ENCODE assay signal across 22 cellular contexts in genomic region chr5:94217745-94218144, GRCh38.
"Had no signal": no experiment of that assay in that cellular context is flagged by ENCODE, and none has a peak within 500 bp of the region (broad histone marks: within the 10 kb centered on the region; RNA-seq: fewer than 3 reads in every experiment).

No MANE protein-coding gene starts in this region.

- H3K27ac Mint-ChIP-seq: activated CD8-positive, alpha-beta T cell treated with anti-CD3 and anti-CD28 coated beads, Interleukin-2, amount 10 ng/mL, durations not matched to agents 7 days and 5 days; activated naive CD4-positive, alpha-beta T cell treated with anti-CD3 and anti-CD28 coated beads, Interleukin-2, amount 10 ng/mL, durations not matched to agents 7 days and 5 days; activated T-cell treated with anti-CD3 and anti-CD28 coated beads, Interleukin-2, amount 50 U/mL, for 24 hours; endodermal cell had no signal

- H3K27ac ChIP-seq: cardiac muscle cell, epithelial cell of prostate, lower lobe of right lung, tibial nerve, vagina had no signal

- H3K9me3 Mint-ChIP-seq: activated naive CD4-positive, alpha-beta T cell treated with anti-CD3 and anti-CD28 coated beads, Interleukin-2, amount 10 ng/mL, durations not matched to agents 7 days and 5 days; activated T-cell treated with anti-CD3 and anti-CD28 coated beads, Interleukin-2, amount 50 U/mL, for 24 hours; endodermal cell had no signal

- H3K4me1 ChIP-seq: lower lobe of right lung, tibial nerve, vagina had no signal

- H3K36me3 Mint-ChIP-seq: activated naive CD4-positive, alpha-beta T cell treated with anti-CD3 and anti-CD28 coated beads, Interleukin-2, amount 10 ng/mL, durations not matched to agents 7 days and 5 days had no signal

- H3K4me3 Mint-ChIP-seq: activated CD8-positive, alpha-beta T cell treated with anti-CD3 and anti-CD28 coated beads, Interleukin-2, amount 10 ng/mL, durations not matched to agents 7 days and 5 days; activated naive CD4-positive, alpha-beta T cell treated with anti-CD3 and anti-CD28 coated beads, Interleukin-2, amount 10 ng/mL, durations not matched to agents 7 days and 5 days; activated T-cell treated with anti-CD3 and anti-CD28 coated beads, Interleukin-2, amount 50 U/mL, for 24 hours; endodermal cell had no signal

- H3K9me3 ChIP-seq: lower lobe of right lung, tibial nerve, vagina had no signal

- H3K4me3 ChIP-seq: cardiac muscle cell, lower lobe of right lung, tibial nerve, vagina had no signal

- FAIRE-seq: colon, islet of Langerhans had no signal

- DNase-seq: activated CD4-positive, alpha-beta T cell treated with anti-CD3 and anti-CD28 coated beads for 48 hours; activated CD4-positive, CD25-positive, alpha-beta regulatory T cell; activated CD8-positive, alpha-beta T cell treated with anti-CD3 and anti-CD28 coated beads, Interleukin-2, amount 10 ng/mL, durations not matched to agents 7 days and 5 days; activated effector memory CD4-positive, alpha-beta T cell treated with Interleukin-2 at 50 U/mL for 16 hours; activated naive CD4-positive, alpha-beta T cell treated with anti-CD3 and anti-CD28 coated beads, Interleukin-2, amount 10 ng/mL, durations not matched to agents 7 days and 5 days; activated T-cell treated with anti-CD3 and anti-CD28 coated beads, Interleukin-2, amount 50 U/mL, for 24 hours; endodermal cell; hippocampal formation; left cardiac atrium; lower lobe of right lung; occipital lobe; retina; stimulated activated naive CD8-positive, alpha-beta T cell treated with anti-CD3 and anti-CD28 coated beads, Interleukin-15, Interleukin-2, amounts not matched to agents 100 U/mL and 50 U/mL, for 24 hours; substantia nigra; T-helper 1 cell; T-helper 9 cell had no signal

- H3K36me3 ChIP-seq: cardiac muscle cell, lower lobe of right lung, tibial nerve, vagina had no signal

- H3K27me3 ChIP-seq: cardiac muscle cell, tibial nerve, vagina had no signal

- ATAC-seq: activated CD8-positive, alpha-beta T cell treated with anti-CD3 and anti-CD28 coated beads, Interleukin-2, amount 10 ng/mL, durations not matched to agents 7 days and 5 days; left cardiac atrium; stimulated activated naive CD8-positive, alpha-beta T cell treated with anti-CD3 and anti-CD28 coated beads, Interleukin-15, Interleukin-2, amounts not matched to agents 100 U/mL and 50 U/mL, for 24 hours had no signal

- H3K4me1 Mint-ChIP-seq: activated naive CD4-positive, alpha-beta T cell treated with anti-CD3 and anti-CD28 coated beads, Interleukin-2, amount 10 ng/mL, durations not matched to agents 7 days and 5 days had no signal

- H3K27me3 Mint-ChIP-seq: activated naive CD4-positive, alpha-beta T cell treated with anti-CD3 and anti-CD28 coated beads, Interleukin-2, amount 10 ng/mL, durations not matched to agents 7 days and 5 days; activated T-cell treated with anti-CD3 and anti-CD28 coated beads, Interleukin-2, amount 50 U/mL, for 24 hours had no signal
